15 cellular contexts compared by ENCODE assay signal in genomic region chr18:44857744-44858143, GRCh38.
DNase-seq lines count a peak whose midpoint lies in the region; ATAC-seq and TF ChIP-seq lines count a peak whose summit lies in the region.
"Had no signal": no experiment of that assay in that cellular context is flagged by ENCODE, and none has a peak within 500 bp of the region (broad histone marks: within the 10 kb centered on the region; RNA-seq: fewer than 3 reads in every experiment).

No MANE protein-coding gene starts in this region.

- H2AFZ ChIP-seq in PC-9 = no peak overlapping the region

- H3K4me1 Mint-ChIP-seq in stimulated activated memory B cell treated with anti-CD40 and anti-IgM and Interleukin-4, amounts not matched to agents 10 μg/mL and 1 μg/mL and 100 μg/mL, for 72 hours = peaks cover 68% of the 10 kb centered on the region
- H3K4me1 Mint-ChIP-seq: CD4-positive, alpha-beta memory T cell had no signal

- no peak overlapping the region for H3K4me3 Mint-ChIP-seq in stimulated activated memory B cell treated with anti-CD40 and anti-IgM and Interleukin-4, amounts not matched to agents 10 μg/mL and 1 μg/mL and 100 μg/mL, for 72 hours
- H3K4me3 Mint-ChIP-seq: CD4-positive, alpha-beta memory T cell; HFFc6 had no signal

- no peak for TF ChIP-seq CTCF in dorsolateral prefrontal cortex (IDR thresholded peaks at IDR 0.05 in 54 of 56, conservative IDR thresholded peaks at IDR 0.05 in 2 of 56; ENCODE audit: low read depth in 1 of 56, partially characterized antibody in 56 of 56)
- TF ChIP-seq CTCF in psoas muscle (IDR thresholded peaks at IDR 0.05) = no peak
- TF ChIP-seq CTCF in PC-9 (conservative IDR thresholded peaks at IDR 0.05) = no peak

- peak in 1 of 10 donors; percentile 35 for DNase-seq in dorsolateral prefrontal cortex
- DNase-seq in psoas muscle = no peak
- DNase-seq in PC-9 = no peak
- no peak for DNase-seq in activated CD8-positive, alpha-beta memory T cell treated with anti-CD3 and anti-CD28 coated beads, Interleukin-2, amount 50 U/mL, for 4 hours
- no peak for DNase-seq in DMS 273 (lab: John Stamatoyannopoulos, UW; ENCODE audit: unreplicated experiment)
- DNase-seq: BE2C; CD4-positive, alpha-beta memory T cell; DMS153; DMS79 treated with DMSO at 0.1 percent for 48 hours; EL; HFFc6 had no signal

- POLR2A ChIA-PET in PC-9 (lab: Charles Lee; ENCODE audit: unreplicated experiment) = no interaction called here

- no peak overlapping the region for H3K4me2 ChIP-seq in PC-9

- H3K36me3 ChIP-seq in psoas muscle (ENCODE audit: insufficient read depth in 1 of 2, low read depth in 1 of 2) = no peaks in the 10 kb centered on the region
- H3K36me3 ChIP-seq in PC-9 (ENCODE audit: low read depth) = no peaks in the 10 kb centered on the region
- H3K36me3 ChIP-seq: BE2C, HAP-1 had no signal

- no peaks in the 10 kb centered on the region for H3K27me3 ChIP-seq in dorsolateral prefrontal cortex
- H3K27me3 ChIP-seq in psoas muscle (ENCODE audit: insufficient read depth in 3 of 3, low read length in 2 of 3) = no peaks in the 10 kb centered on the region
- no peaks in the 10 kb centered on the region for H3K27me3 ChIP-seq in PC-9 (ENCODE audit: insufficient read depth, low read depth)
- H3K27me3 ChIP-seq: BE2C had no signal

- H3K9me3 Mint-ChIP-seq in stimulated activated memory B cell treated with anti-CD40 and anti-IgM and Interleukin-4, amounts not matched to agents 10 μg/mL and 1 μg/mL and 100 μg/mL, for 72 hours = peaks cover 3% of the 10 kb centered on the region
- H3K9me3 Mint-ChIP-seq: CD4-positive, alpha-beta memory T cell; HFFc6 had no signal

- CTCF ChIA-PET in PC-9 (lab: Charles Lee) = no interaction called here

- 17 to 44% (median 24%) methylated on average over 4 of the region's 4 CpGs for WGBS in psoas muscle, 3 donors

- H3F3A ChIP-seq in PC-9 (ENCODE audit: insufficient read depth, low read depth) = no peaks in the 10 kb centered on the region

- H3K36me3 Mint-ChIP-seq in stimulated activated memory B cell treated with anti-CD40 and anti-IgM and Interleukin-4, amounts not matched to agents 10 μg/mL and 1 μg/mL and 100 μg/mL, for 72 hours = peaks cover 48% of the 10 kb centered on the region
- H3K36me3 Mint-ChIP-seq: CD4-positive, alpha-beta memory T cell had no signal

- H4K20me1 ChIP-seq in PC-9 (ENCODE audit: insufficient read depth) = no peaks in the 10 kb centered on the region

- H3K27ac ChIP-seq in dorsolateral prefrontal cortex = peak overlapping the region in 54 of 59 donors; percentile 1 to 79 (median 62)
- H3K27ac ChIP-seq in psoas muscle = peak overlapping the region; percentile 72
- H3K27ac ChIP-seq in PC-9 = no peak overlapping the region
- H3K27ac ChIP-seq: C4-2B had no signal

- H3K4me1 ChIP-seq in psoas muscle (peaks cover 64% of the 10 kb centered on the region), PC-9 (replicated peaks; ENCODE audit: insufficient read depth) (peaks cover 19% of the 10 kb centered on the region)
- H3K4me1 ChIP-seq: BE2C, HAP-1 had no signal

- H3K27me3 Mint-ChIP-seq in stimulated activated memory B cell treated with anti-CD40 and anti-IgM and Interleukin-4, amounts not matched to agents 10 μg/mL and 1 μg/mL and 100 μg/mL, for 72 hours = no peaks in the 10 kb centered on the region

- peak overlapping the region; percentile 5 for H3K27ac Mint-ChIP-seq in stimulated activated memory B cell treated with anti-CD40 and anti-IgM and Interleukin-4, amounts not matched to agents 10 μg/mL and 1 μg/mL and 100 μg/mL, for 72 hours
- H3K27ac Mint-ChIP-seq: CD4-positive, alpha-beta memory T cell; HFFc6 had no signal

- intact Hi-C loops in dorsolateral prefrontal cortex (cut with DNase I) (no loop called here), psoas muscle (cut with DNase I) (no loop called here), PC-9 (cut with micrococcal nuclease; ENCODE audit: unreplicated experiment) (no loop called here)

- H3K9me3 ChIP-seq in psoas muscle (no peaks in the 10 kb centered on the region), PC-9 (ENCODE audit: insufficient read depth, low read depth) (no peaks in the 10 kb centered on the region)
- H3K9me3 ChIP-seq: BE2C, HAP-1 had no signal

- H3K79me2 ChIP-seq in PC-9 (ENCODE audit: low read depth) = no peaks in the 10 kb centered on the region

- H3K4me3 ChIP-seq in dorsolateral prefrontal cortex (no peak overlapping the region), psoas muscle (no peak overlapping the region), PC-9 (no peak overlapping the region)
- H3K4me3 ChIP-seq: HAP-1 had no signal

- no TSS peak for BruUV-seq in PC-9 (replicated peaks; lab: Mats Ljungman, UMichigan)

- H3K9me2 ChIP-seq in PC-9 (ENCODE audit: insufficient read depth) = no peaks in the 10 kb centered on the region

- ATAC-seq in psoas muscle = peak in 2 of 4 donors; percentile 57 to 68
- ATAC-seq in stimulated activated memory B cell treated with anti-CD40 and anti-IgM and Interleukin-4, amounts not matched to agents 10 μg/mL and 1 μg/mL and 100 μg/mL, for 72 hours = no peak
- no peak for ATAC-seq in GM19455 (IDR thresholded peaks at IDR 0.05; ENCODE audit: unreplicated experiment)
